Comparison of ENCODE assay signal across 1 cellular context in genomic region chr18:13234528-13234795, GRCh38.
TF ChIP-seq lines count a peak whose summit lies in the region.

No MANE protein-coding gene starts in this region.

TF ChIP-seq in H1, 55 proteins besides CTCF, POLR2A, EP300 and RAD21:
- no peak for TF ChIP-seq SUZ12 (IDR thresholded peaks at IDR 0.05; ENCODE audit: low read length)
- no peak for TF ChIP-seq CBX5 (IDR thresholded peaks at IDR 0.05; ENCODE audit: low read depth, low read length)
- no peak for TF ChIP-seq BRCA1 (IDR thresholded peaks at IDR 0.05; ENCODE audit: low read depth, low read length)
- no peak for TF ChIP-seq MAFK (IDR thresholded peaks at IDR 0.05; ENCODE audit: low read depth, low read length)
- no peak for TF ChIP-seq YY1 (IDR thresholded peaks at IDR 0.05; ENCODE audit: low read depth, low read length)
- TF ChIP-seq CHD2 (IDR thresholded peaks at IDR 0.05; ENCODE audit: low read length) = no peak
- TF ChIP-seq TAF7 (optimal IDR thresholded peaks at IDR 0.05; ENCODE audit: borderline replicate concordance, low read depth, low read length) = no peak
- TF ChIP-seq SRF (IDR thresholded peaks at IDR 0.05; ENCODE audit: low read depth, low read length) = no peak
- TF ChIP-seq ATF3 (IDR thresholded peaks at IDR 0.05; ENCODE audit: insufficient read depth, low read depth, low read length) = no peak
- TF ChIP-seq SAP30 (IDR thresholded peaks at IDR 0.05; ENCODE audit: insufficient read depth, insufficient replicate concordance, low read length) = no peak
- TF ChIP-seq, protein P1, sequence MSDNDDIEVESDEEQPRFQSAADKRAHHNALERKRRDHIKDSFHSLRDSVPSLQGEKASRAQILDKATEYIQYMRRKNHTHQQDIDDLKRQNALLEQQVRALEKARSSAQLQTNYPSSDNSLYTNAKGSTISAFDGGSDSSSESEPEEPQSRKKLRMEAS (IDR thresholded peaks at IDR 0.05) = no peak
- TF ChIP-seq KDM1A (IDR thresholded peaks at IDR 0.05; ENCODE audit: borderline replicate concordance, low read length) = no peak
